ENCODE assay signal across 8 cellular contexts in genomic region chr19:23273022-23273593, GRCh38. TPM values are rescaled to one million over a fixed set of nuclear protein-coding genes. Genes with fewer than 3 reads are reported as not detected.
DNase-seq lines count a peak whose midpoint lies in the region; ATAC-seq and TF ChIP-seq lines count a peak whose summit lies in the region.

No MANE protein-coding gene starts in this region.

- no peaks in the 10 kb centered on the region for H3K9me3 ChIP-seq in mononuclear cell (ENCODE audit: low read depth, low read length)
- H3K9me3 ChIP-seq in aorta (ENCODE audit: control insufficient read depth, low read length), result no peaks in the 10 kb centered on the region

- peak; percentile 34 for DNase-seq in GM03348 (ENCODE audit: low spot score)
- peak; percentile 30 for DNase-seq in NCI-H1105 (lab: John Stamatoyannopoulos, UW)
- DNase-seq in choroid plexus epithelial cell (ENCODE audit: low read depth), result no peak
- no peak for DNase-seq in aorta
- DNase-seq in activated CD4-positive, CD25-positive, alpha-beta regulatory T cell treated with anti-CD3 and anti-CD28 coated beads, Interleukin-2, amount 50 U/mL, for 72 hours, result no peak
- DNase-seq in NCI-H345 (lab: John Stamatoyannopoulos, UW), result no peak
- no peak for DNase-seq in HuH-7 (ENCODE audit: low spot score)

- TF ChIP-seq CTCF in choroid plexus epithelial cell (conservative IDR thresholded peaks at IDR 0.05; ENCODE audit: low read depth, low read length), result no peak

- ATAC-seq in aorta (ENCODE audit: low FRiP score), result no peak

- 1% methylated on average over 10 of the region's 10 CpGs for WGBS in aorta, 2 donors

- peaks cover 18% of the 10 kb centered on the region for H3K4me1 ChIP-seq in mononuclear cell (ENCODE audit: insufficient read depth, low read length)
- no peaks in the 10 kb centered on the region for H3K4me1 ChIP-seq in aorta (ENCODE audit: control insufficient read depth in 1 of 2, insufficient read depth in 2 of 2, low read length in 2 of 2)

- intact Hi-C loops in aorta (cut with DNase I), result loop anchor here (5.0 to 10.0 kb wide), 3 partner anchors 122 to 482 kb away; partner anchors contain the start of genes ZNF91 (in 2 of the 2) and ZNF681 (in 1 of the 2)

- H3K27me3 ChIP-seq in mononuclear cell (ENCODE audit: insufficient read depth, low read length) (no peaks in the 10 kb centered on the region), aorta (ENCODE audit: control insufficient read depth in 1 of 2, insufficient read depth in 2 of 2, low read length in 1 of 2) (no peaks in the 10 kb centered on the region)

- H3K4me3 ChIP-seq in choroid plexus epithelial cell (ENCODE audit: low read depth, low read length), result peak overlapping the region; percentile 75
- peak overlapping the region; percentile 94 for H3K4me3 ChIP-seq in mononuclear cell (ENCODE audit: low read length)
- H3K4me3 ChIP-seq in aorta (ENCODE audit: low read length in 2 of 2), result peak overlapping the region; percentile 80 to 85

- H3K27ac ChIP-seq in aorta (ENCODE audit: low read depth in 1 of 2, low read length in 2 of 2), result peak overlapping the region in 1 of 2 donors; percentile 87

- no peaks in the 10 kb centered on the region for H3K36me3 ChIP-seq in aorta (ENCODE audit: control insufficient read depth in 1 of 2, insufficient read depth in 2 of 2, low read length in 1 of 2)

RNA-seq across cellular contexts. Expression of gene ZNF724, which starts 22.9 kb away (rescaled TPM):
- total RNA-seq in mononuclear cell (4.7 TPM), aorta (1 to 10 TPM in 1 of 2 donors, under 1 TPM in 1; 0.94 to 2.6 TPM)
- 1 to 10 TPM in 1 of 2 donors, not detected in 1; 2.8 TPM for polyA plus RNA-seq in aorta

Comparison
In these comparisons a context has a peak if more than half of its experiments do, and no peak if none do; other contexts are left out.
1. DNase-seq: peak in GM03348 (single experiment) and NCI-H1105 (single experiment); none in choroid plexus epithelial cell (single experiment), aorta (0 of 2), activated CD4-positive, CD25-positive, alpha-beta regulatory T cell treated with anti-CD3 and anti-CD28 coated beads, Interleukin-2, amount 50 U/mL, for 72 hours (single experiment), NCI-H345 (single experiment) and HuH-7 (single experiment).
2. Peak in every context shown above with its lines, with median percentiles within 50 percentile points of each other: H3K4me3 ChIP-seq.